Comparison of ENCODE assay signal across 2 cellular contexts in the genomic region with DNA sequence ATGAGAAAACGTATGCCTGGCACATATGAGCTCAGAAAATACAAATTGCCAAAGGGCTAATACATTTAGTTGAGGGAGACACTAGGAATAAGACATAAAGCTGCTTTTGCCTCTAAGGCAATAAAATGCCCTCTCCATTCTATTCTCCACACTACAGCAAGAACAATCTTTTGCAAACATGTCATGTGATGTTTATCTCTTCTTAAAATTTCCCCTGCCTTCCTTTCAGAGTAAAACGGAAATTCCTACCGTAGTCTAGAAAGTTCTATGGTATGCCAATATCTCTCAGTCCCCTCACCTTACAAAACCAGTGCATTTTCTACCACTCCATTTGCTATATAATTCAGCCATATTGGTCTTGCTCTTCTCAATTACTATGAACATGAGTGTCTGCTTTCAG.
TF ChIP-seq lines count a peak whose summit lies in the region.

No MANE protein-coding gene starts in this region.

TF ChIP-seq in GM23338, 12 proteins besides CTCF, POLR2A, EP300 and RAD21 (continues in another document):
- TF ChIP-seq STAT1 (IDR thresholded peaks at IDR 0.05; ENCODE audit: unreplicated experiment) (no peak), CREB1 (CRISPR knock-in tag; IDR thresholded peaks at IDR 0.05; ENCODE audit: low read depth) (no peak), JUNB (IDR thresholded peaks at IDR 0.05; ENCODE audit: unreplicated experiment) (no peak), ZNF114 (CRISPR knock-in tag; IDR thresholded peaks at IDR 0.05) (no peak), POLR2AphosphoS5 (IDR thresholded peaks at IDR 0.05; ENCODE audit: low read depth) (no peak), NANOG (IDR thresholded peaks at IDR 0.05; ENCODE audit: borderline replicate concordance) (no peak), EZH2 (IDR thresholded peaks at IDR 0.05; ENCODE audit: low read depth, unreplicated experiment) (no peak), EZH2phosphoT487 (IDR thresholded peaks at IDR 0.05; ENCODE audit: unreplicated experiment) (no peak), ZNF331 (CRISPR knock-in tag; IDR thresholded peaks at IDR 0.05; ENCODE audit: low read depth) (no peak)
- TF ChIP-seq, protein P1, sequence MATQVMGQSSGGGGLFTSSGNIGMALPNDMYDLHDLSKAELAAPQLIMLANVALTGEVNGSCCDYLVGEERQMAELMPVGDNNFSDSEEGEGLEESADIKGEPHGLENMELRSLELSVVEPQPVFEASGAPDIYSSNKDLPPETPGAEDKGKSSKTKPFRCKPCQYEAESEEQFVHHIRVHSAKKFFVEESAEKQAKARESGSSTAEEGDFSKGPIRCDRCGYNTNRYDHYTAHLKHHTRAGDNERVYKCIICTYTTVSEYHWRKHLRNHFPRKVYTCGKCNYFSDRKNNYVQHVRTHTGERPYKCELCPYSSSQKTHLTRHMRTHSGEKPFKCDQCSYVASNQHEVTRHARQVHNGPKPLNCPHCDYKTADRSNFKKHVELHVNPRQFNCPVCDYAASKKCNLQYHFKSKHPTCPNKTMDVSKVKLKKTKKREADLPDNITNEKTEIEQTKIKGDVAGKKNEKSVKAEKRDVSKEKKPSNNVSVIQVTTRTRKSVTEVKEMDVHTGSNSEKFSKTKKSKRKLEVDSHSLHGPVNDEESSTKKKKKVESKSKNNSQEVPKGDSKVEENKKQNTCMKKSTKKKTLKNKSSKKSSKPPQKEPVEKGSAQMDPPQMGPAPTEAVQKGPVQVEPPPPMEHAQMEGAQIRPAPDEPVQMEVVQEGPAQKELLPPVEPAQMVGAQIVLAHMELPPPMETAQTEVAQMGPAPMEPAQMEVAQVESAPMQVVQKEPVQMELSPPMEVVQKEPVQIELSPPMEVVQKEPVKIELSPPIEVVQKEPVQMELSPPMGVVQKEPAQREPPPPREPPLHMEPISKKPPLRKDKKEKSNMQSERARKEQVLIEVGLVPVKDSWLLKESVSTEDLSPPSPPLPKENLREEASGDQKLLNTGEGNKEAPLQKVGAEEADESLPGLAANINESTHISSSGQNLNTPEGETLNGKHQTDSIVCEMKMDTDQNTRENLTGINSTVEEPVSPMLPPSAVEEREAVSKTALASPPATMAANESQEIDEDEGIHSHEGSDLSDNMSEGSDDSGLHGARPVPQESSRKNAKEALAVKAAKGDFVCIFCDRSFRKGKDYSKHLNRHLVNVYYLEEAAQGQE (IDR thresholded peaks at IDR 0.05; ENCODE audit: unreplicated experiment), result no peak
- TF ChIP-seq, protein P2, sequence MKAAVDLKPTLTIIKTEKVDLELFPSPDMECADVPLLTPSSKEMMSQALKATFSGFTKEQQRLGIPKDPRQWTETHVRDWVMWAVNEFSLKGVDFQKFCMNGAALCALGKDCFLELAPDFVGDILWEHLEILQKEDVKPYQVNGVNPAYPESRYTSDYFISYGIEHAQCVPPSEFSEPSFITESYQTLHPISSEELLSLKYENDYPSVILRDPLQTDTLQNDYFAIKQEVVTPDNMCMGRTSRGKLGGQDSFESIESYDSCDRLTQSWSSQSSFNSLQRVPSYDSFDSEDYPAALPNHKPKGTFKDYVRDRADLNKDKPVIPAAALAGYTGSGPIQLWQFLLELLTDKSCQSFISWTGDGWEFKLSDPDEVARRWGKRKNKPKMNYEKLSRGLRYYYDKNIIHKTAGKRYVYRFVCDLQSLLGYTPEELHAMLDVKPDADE (IDR thresholded peaks at IDR 0.05), result no peak

TF ChIP-seq in H1, 55 proteins besides CTCF, POLR2A, EP300 and RAD21:
- no peak for TF ChIP-seq SIN3A (conservative IDR thresholded peaks at IDR 0.05 in 1 of 2, IDR thresholded peaks at IDR 0.05 in 1 of 2; ENCODE audit: low read depth in 1 of 2, low read length in 2 of 2)
- TF ChIP-seq RFX5 (IDR thresholded peaks at IDR 0.05; ENCODE audit: borderline replicate concordance, low read depth, low read length), result no peak
- TF ChIP-seq POU5F1 (IDR thresholded peaks at IDR 0.05; ENCODE audit: low read depth, low read length), result no peak
- TF ChIP-seq SIRT6 (IDR thresholded peaks at IDR 0.05; ENCODE audit: low read length), result no peak
- TF ChIP-seq ZNF274 (IDR thresholded peaks at IDR 0.05; ENCODE audit: borderline replicate concordance, extremely low read depth, low read length), result no peak
- TF ChIP-seq, protein P3, sequence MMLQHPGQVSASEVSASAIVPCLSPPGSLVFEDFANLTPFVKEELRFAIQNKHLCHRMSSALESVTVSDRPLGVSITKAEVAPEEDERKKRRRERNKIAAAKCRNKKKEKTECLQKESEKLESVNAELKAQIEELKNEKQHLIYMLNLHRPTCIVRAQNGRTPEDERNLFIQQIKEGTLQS (IDR thresholded peaks at IDR 0.05; ENCODE audit: insufficient read depth, low read depth, low read length), result no peak
- no peak for TF ChIP-seq RBBP5 (IDR thresholded peaks at IDR 0.05; ENCODE audit: borderline replicate concordance, low read depth, low read length)
- TF ChIP-seq, protein P4, sequence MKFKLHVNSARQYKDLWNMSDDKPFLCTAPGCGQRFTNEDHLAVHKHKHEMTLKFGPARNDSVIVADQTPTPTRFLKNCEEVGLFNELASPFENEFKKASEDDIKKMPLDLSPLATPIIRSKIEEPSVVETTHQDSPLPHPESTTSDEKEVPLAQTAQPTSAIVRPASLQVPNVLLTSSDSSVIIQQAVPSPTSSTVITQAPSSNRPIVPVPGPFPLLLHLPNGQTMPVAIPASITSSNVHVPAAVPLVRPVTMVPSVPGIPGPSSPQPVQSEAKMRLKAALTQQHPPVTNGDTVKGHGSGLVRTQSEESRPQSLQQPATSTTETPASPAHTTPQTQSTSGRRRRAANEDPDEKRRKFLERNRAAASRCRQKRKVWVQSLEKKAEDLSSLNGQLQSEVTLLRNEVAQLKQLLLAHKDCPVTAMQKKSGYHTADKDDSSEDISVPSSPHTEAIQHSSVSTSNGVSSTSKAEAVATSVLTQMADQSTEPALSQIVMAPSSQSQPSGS (IDR thresholded peaks at IDR 0.05; ENCODE audit: low read length), result no peak
- TF ChIP-seq HDAC2 (IDR thresholded peaks at IDR 0.05; ENCODE audit: borderline replicate concordance in 1 of 2, low read depth in 2 of 2, low read length in 2 of 2), result no peak
- TF ChIP-seq SUZ12 (IDR thresholded peaks at IDR 0.05; ENCODE audit: low read length), result no peak
- TF ChIP-seq BACH1 (IDR thresholded peaks at IDR 0.05; ENCODE audit: low read length), result no peak
- no peak for TF ChIP-seq EZH2 (IDR thresholded peaks at IDR 0.05; ENCODE audit: low read depth, low read length, severe bottlenecking)
- no peak for TF ChIP-seq RNF2 (IDR thresholded peaks at IDR 0.05; ENCODE audit: borderline replicate concordance, low read depth, low read length, missing control alignments, poor library complexity, severe bottlenecking)
- no peak for TF ChIP-seq NRF1 (IDR thresholded peaks at IDR 0.05; ENCODE audit: low read depth, low read length)
- TF ChIP-seq SP4 (IDR thresholded peaks at IDR 0.05; ENCODE audit: low read length), result no peak
